2 cellular contexts compared by ENCODE assay signal in the genomic region with DNA sequence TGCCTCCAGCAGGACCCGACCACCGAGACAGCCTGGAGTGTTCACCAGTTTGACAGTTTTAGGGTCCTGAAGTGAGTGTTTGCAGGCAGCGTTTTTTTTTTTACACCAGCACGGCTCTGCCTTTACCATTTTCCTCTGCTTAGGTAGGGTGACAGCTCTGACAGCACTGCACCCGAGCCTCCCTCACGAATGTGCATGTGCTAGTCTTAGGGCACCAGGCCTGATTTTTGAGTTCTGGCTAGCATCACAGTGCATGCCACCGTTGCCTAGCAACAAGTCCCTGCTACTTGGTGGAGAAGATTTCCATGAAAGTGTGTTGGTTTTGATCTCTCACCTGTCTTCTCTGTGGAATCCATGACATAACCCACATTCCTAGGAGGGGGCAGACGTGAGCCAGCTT. TPM values are rescaled to one million over a fixed set of nuclear protein-coding genes. Genes with fewer than 3 reads are reported as not detected.
"Had no signal": no experiment of that assay in that cellular context is flagged by ENCODE, and none has a peak within 500 bp of the region (broad histone marks: within the 10 kb centered on the region; RNA-seq: fewer than 3 reads in every experiment).

No MANE protein-coding gene starts in this region.

RNA-seq across cellular contexts. Expression of gene RBMY1J, which starts 52.3 kb away (rescaled TPM):
- total RNA-seq: G401, GM12878 had no signal
- polyA plus RNA-seq: GM12878 had no signal
